ENCODE assay signal across 1 cellular context in genomic region chr1:70355111-70355407, GRCh38.
TF ChIP-seq lines count a peak whose summit lies in the region.

No MANE protein-coding gene starts in this region.

TF ChIP-seq in HEK293, 187 proteins besides CTCF, POLR2A, EP300 and RAD21 (continued from another document):
- TF ChIP-seq ZSCAN30 (tag by site-specific recombination; IDR thresholded peaks at IDR 0.05) = 0 out of 2 replicates have a peak, but pooled peaks have one; percentile 9
